ENCODE assay signal across 8 cellular contexts in the genomic region with DNA sequence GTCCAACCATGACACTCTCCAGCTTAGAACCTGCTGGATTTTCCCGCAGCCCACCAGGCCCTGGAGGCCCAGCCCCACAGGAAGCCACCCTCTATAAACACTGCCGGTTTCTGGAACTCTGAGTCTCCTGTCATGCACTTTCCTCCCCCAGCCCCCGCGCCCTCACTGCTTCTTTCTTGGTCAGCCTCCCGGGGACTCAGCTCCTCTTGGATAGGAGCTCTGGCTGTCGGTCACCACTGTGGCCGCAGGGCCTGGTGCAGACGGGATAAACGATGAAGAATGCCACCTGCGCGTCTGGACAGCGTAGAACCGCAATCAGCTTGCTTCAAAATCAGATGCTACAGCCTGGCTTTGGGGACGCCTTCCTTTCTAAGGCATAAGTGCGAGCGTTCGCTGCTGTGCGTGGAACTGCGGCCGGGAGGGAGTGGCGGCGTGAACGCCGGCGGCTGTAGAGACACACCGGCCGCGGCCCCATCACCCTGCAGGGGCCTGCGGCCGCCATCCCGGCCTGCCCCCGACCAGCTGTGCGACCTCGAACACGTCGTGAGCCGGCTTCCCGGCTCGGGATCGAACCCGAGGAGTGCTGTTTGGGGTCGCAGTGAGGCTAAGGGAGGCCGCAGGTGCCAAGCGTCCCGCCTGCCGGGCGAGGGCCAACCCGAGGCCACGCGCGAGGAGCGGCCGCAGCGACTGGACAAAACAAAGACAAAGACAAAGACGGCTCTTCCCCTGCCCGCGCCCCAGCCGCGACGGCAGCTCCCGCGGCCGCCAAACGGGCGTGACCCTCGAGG. TPM values are rescaled to one million over a fixed set of nuclear protein-coding genes. Genes with fewer than 3 reads are reported as not detected.
A peak's percentile ranks its signal among the peaks of the same experiment; 100 is the strongest.
DNase-seq lines count a peak whose midpoint lies in the region; TF ChIP-seq lines count a peak whose summit lies in the region.

No MANE protein-coding gene starts in this region.

- H3F3A ChIP-seq in MM.1S (ENCODE audit: insufficient read depth, low read length), result peaks cover 19% of the 10 kb centered on the region

- peaks cover 28% of the 10 kb centered on the region for H3K4me1 ChIP-seq in MM.1S (ENCODE audit: low read length)
- H3K4me1 ChIP-seq in breast epithelium, result peaks cover 19 to 35% of the 10 kb centered on the region in 2 donors
- peaks cover 56 to 91% (median 73%) of the 10 kb centered on the region in 6 donors for H3K4me1 ChIP-seq in spleen

- intact Hi-C loops in breast epithelium (cut with DNase I; ENCODE audit: low total_unique reads) (loop anchor here (5.0 kb wide), 1 partner anchor 70 kb away; the partner anchor contains the start of gene UBE2G2), spleen (cut with DNase I; ENCODE audit: low total_unique reads) (loop anchor here (5.0 kb wide), 1 partner anchor 55 kb away; the partner anchor contains the start of gene SUMO3)

- H3K79me2 ChIP-seq in MM.1S (ENCODE audit: low read length), result peaks cover 54% of the 10 kb centered on the region

- peak overlapping the region; percentile 78 for H3K4me3 ChIP-seq in MM.1S (ENCODE audit: low read length)
- H3K4me3 ChIP-seq in breast epithelium, result peak overlapping the region; percentile 87 to 95 (median 91)
- peak overlapping the region; percentile 69 to 98 (median 90) for H3K4me3 ChIP-seq in spleen

- H3K27ac ChIP-seq in MM.1S (ENCODE audit: low read length) (no peak overlapping the region), breast epithelium (peak overlapping the region; percentile 91), spleen (peak overlapping the region; percentile 44 to 100 (median 97))

- H3K27me3 ChIP-seq in MM.1S (replicated peaks; ENCODE audit: insufficient read depth, low read length) (peaks cover 6% of the 10 kb centered on the region; the same call in 1 of the 2 replicates), breast epithelium (no peaks in the 10 kb centered on the region), spleen (replicated peaks in 1 of 7) (no peaks in the 10 kb centered on the region)

- H3K9ac ChIP-seq in MM.1S (ENCODE audit: low read length), result peak overlapping the region; percentile 52; the same call in 1 of the 2 replicates

- peak overlapping the region; percentile 37; the same call in 1 of the 2 replicates for H2AFZ ChIP-seq in MM.1S (ENCODE audit: low read length)

- no peaks in the 10 kb centered on the region for H3K9me3 ChIP-seq in MM.1S (replicated peaks; ENCODE audit: insufficient read depth, low read length)
- no peaks in the 10 kb centered on the region for H3K9me3 ChIP-seq in breast epithelium
- H3K9me3 ChIP-seq in spleen, result no peaks in the 10 kb centered on the region

- no peaks in the 10 kb centered on the region for H3K36me3 ChIP-seq in MM.1S (replicated peaks; ENCODE audit: insufficient read depth, low read length)
- no peaks in the 10 kb centered on the region for H3K36me3 ChIP-seq in breast epithelium
- no peaks in the 10 kb centered on the region for H3K36me3 ChIP-seq in spleen

- peaks cover 16% of the 10 kb centered on the region for H4K20me1 ChIP-seq in MM.1S (ENCODE audit: insufficient read depth, low read length)

- H3K4me2 ChIP-seq in MM.1S (ENCODE audit: low read depth, low read length), result peak overlapping the region; percentile 97

- no peaks in the 10 kb centered on the region for H3K9me2 ChIP-seq in MM.1S (replicated peaks; ENCODE audit: insufficient read depth, low read length)

- TF ChIP-seq CTCF in MM.1S (IDR thresholded peaks at IDR 0.05; ENCODE audit: low read length), result no peak
- no peak for TF ChIP-seq CTCF in breast epithelium (IDR thresholded peaks at IDR 0.05)
- TF ChIP-seq CTCF in spleen (IDR thresholded peaks at IDR 0.05 in 8 of 11, conservative IDR thresholded peaks at IDR 0.05 in 3 of 11), result no peak

- 1% methylated on average over 18 to 66 of the region's 66 CpGs for WGBS in spleen, 5 donors

- TF ChIP-seq POLR2A in breast epithelium (IDR thresholded peaks at IDR 0.05) (no peak), spleen (IDR thresholded peaks at IDR 0.05) (no peak)

- peak in 2 of 3 experiments; percentile 71 to 81 for DNase-seq in NCI-H1417 (lab: John Stamatoyannopoulos, UW)
- DNase-seq in NCI-H1417 treated with DMSO at 0.1 percent for 48 hours (lab: John Stamatoyannopoulos, UW), result no peak
- peak; percentile 46 for DNase-seq in MM.1S
- peak in 1 of 2 donors; percentile 45 for DNase-seq in breast epithelium (ENCODE audit: low spot score in 2 of 2)
- DNase-seq in iris pigment epithelial cell (ENCODE audit: low read depth), result peak; percentile 60
- peak; percentile 88 for DNase-seq in spleen
- no peak for DNase-seq in T1000 (lab: John Stamatoyannopoulos, UW)
- no peak for DNase-seq in NCI-H1930 (lab: John Stamatoyannopoulos, UW)

RNA-seq across cellular contexts. Expression of gene PTTG1IP, which starts 0.7 kb away (rescaled TPM):
- 100 to 1,000 TPM; 187 to 351 (median 272) TPM for total RNA-seq in breast epithelium
- total RNA-seq in spleen, result 100 to 1,000 TPM; 121 to 189 (median 165) TPM
- polyA plus RNA-seq in spleen, result 10 to 100 TPM; 57.6 to 69.3 (median 64.9) TPM

RNA-seq across cellular contexts. Expression of gene ITGB2, which starts 47.9 kb away (rescaled TPM):
- 100 to 1,000 TPM in 1 of 3 donors, 10 to 100 TPM in 2; 19.7 to 242 (median 92.8) TPM for total RNA-seq in breast epithelium
- total RNA-seq in spleen, result 100 to 1,000 TPM; 285 to 754 (median 415) TPM
- 100 to 1,000 TPM in 2 of 3 donors, 10 to 100 TPM in 1; 92.1 to 332 (median 250) TPM for polyA plus RNA-seq in spleen

RNA-seq across cellular contexts. Expression of gene SUMO3, which starts 54.9 kb away (rescaled TPM):
- total RNA-seq in breast epithelium, result 10 to 100 TPM; 64.2 to 64.8 (median 64.4) TPM
- total RNA-seq in spleen, result 100 to 1,000 TPM in 1 of 7 donors, 10 to 100 TPM in 6; 62.2 to 101 (median 68.6) TPM
- polyA plus RNA-seq in spleen, result 10 to 100 TPM; 38.2 to 90.7 (median 57.9) TPM

Comparison
In these comparisons a context has a peak if more than half of its experiments do, and no peak if none do; other contexts are left out.
1. DNase-seq: peak in NCI-H1417 (2 of 3), MM.1S (single experiment), iris pigment epithelial cell (single experiment) and spleen (single experiment); none in NCI-H1417 treated with DMSO at 0.1 percent for 48 hours (single experiment), T1000 (single experiment) and NCI-H1930 (0 of 2).
2. Peak in every context shown above with its lines, with median percentiles within 50 percentile points of each other: H3K4me3 ChIP-seq.